In genomic region chr19:44855606-44856005, GRCh38 we compare ENCODE assay signal across 21 cellular contexts. TPM values are rescaled to one million over a fixed set of nuclear protein-coding genes. Genes with fewer than 3 reads are reported as not detected.
"Had no signal": no experiment of that assay in that cellular context is flagged by ENCODE, and none has a peak within 500 bp of the region (broad histone marks: within the 10 kb centered on the region; RNA-seq: fewer than 3 reads in every experiment).

No MANE protein-coding gene starts in this region.

- DNase-seq: activated B cell treated with CpG ODN at 0.5 μM for 24 hours; activated CD4-positive, alpha-beta memory T cell treated with anti-CD3 and anti-CD28 coated beads for 36 hours; activated CD4-positive, alpha-beta T cell treated with anti-CD3 and anti-CD28 coated beads for 4 hours; activated naive CD8-positive, alpha-beta T cell treated with anti-CD3 and anti-CD28 coated beads for 36 hours; activated T-cell treated with anti-CD3 and anti-CD28 coated beads for 4 hours; amniotic stem cell; effector memory CD8-positive, alpha-beta T cell; foreskin fibroblast; hippocampal formation; left colon; stimulated activated CD4-positive, alpha-beta T cell treated with anti-CD3 and anti-CD28 coated beads, Interleukin-15, amount 100 ng/mL, for 24 hours; stimulated activated CD4-positive, alpha-beta T cell treated with anti-CD3 and anti-CD28 coated beads, Interleukin-2, amount 100 ng/mL, for 48 hours; stimulated activated naive CD8-positive, alpha-beta T cell treated with anti-CD3 and anti-CD28 coated beads, Interleukin-15, amount 100 ng/mL, for 72 hours; T-helper 17 cell; testis had no signal

- H3K36me3 ChIP-seq: prostate gland had no signal

- H3K4me3 ChIP-seq: cardiac muscle cell, prostate gland, right atrium auricular region, skin epidermis, testis had no signal

- H3K9me3 ChIP-seq: prostate gland, right atrium auricular region, testis had no signal

- H3K27ac ChIP-seq: epithelial cell of prostate had no signal

- ATAC-seq: effector memory CD8-positive, alpha-beta T cell; left colon; stimulated activated naive CD8-positive, alpha-beta T cell treated with anti-CD3 and anti-CD28 coated beads, Interleukin-15, amount 100 ng/mL, for 72 hours; T-helper 17 cell had no signal

- H3K27me3 ChIP-seq: cardiac muscle cell, right atrium auricular region, testis had no signal

RNA-seq across cellular contexts. Expression of gene BCAM, which starts 46.7 kb away (rescaled TPM):
- total RNA-seq: activated B cell treated with CpG ODN at 0.5 μM for 24 hours; activated CD4-positive, alpha-beta memory T cell treated with anti-CD3 and anti-CD28 coated beads for 36 hours; activated naive CD8-positive, alpha-beta T cell treated with anti-CD3 and anti-CD28 coated beads for 36 hours; activated T-helper 1 cell treated with anti-CD3 and anti-CD28 coated beads, Interleukin-12 subunit alpha, Interleukin-12 subunit beta, Interleukin-2, Interleukin-4 antibody, amounts not matched to agents 30 ng/mL and 10 ng/mL and 1 ng/mL, durations not matched to agents 14 hours and 24 hours and 36 hours; T-helper 17 cell had no signal

RNA-seq across cellular contexts. Expression of gene APOE, which starts 50.0 kb away (rescaled TPM):
- total RNA-seq: activated B cell treated with CpG ODN at 0.5 μM for 24 hours had no signal

RNA-seq across cellular contexts. Expression of gene APOC1, which starts 58.8 kb away (rescaled TPM):
- total RNA-seq: T-helper 17 cell had no signal
